Comparison of ENCODE assay signal across 8 cellular contexts in the genomic region with DNA sequence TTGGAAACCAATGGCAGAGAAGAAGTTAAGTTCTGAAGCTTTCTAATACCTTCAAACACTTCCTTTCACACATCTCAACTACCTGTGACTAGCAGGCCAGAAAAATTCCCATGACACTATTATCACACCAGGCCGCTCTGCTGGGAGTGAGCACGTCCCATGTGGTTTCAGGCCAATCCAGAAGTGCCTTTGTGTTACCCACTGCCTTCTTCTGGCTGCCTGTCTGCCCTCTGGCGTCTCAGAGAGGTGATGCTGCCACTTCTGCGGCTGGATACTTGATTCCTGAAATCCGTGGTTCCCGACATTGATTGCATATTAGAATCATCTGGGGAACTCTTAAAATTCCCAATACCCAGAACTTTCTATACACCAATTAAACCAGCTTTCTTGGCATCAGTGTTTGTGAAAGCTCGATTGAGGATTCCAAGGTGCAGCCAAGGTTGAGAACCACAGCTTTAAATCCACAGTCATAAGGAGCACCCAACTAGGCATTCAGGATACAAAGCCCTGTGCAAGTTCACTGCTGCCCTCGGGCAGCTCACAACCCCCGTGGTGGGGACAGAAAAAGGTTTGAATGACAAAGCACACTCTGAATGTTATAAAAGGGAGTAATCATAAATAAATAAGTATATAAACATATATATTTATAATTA.
A peak's percentile ranks its signal among the peaks of the same experiment; 100 is the strongest.
DNase-seq lines count a peak whose midpoint lies in the region; ATAC-seq and TF ChIP-seq lines count a peak whose summit lies in the region.

No MANE protein-coding gene starts in this region.

- no peaks in the 10 kb centered on the region for H3K4me1 Mint-ChIP-seq in Caco-2 (ENCODE audit: low read depth, unreplicated experiment)
- H3K4me1 Mint-ChIP-seq in endodermal cell, result no peaks in the 10 kb centered on the region
- H3K4me1 Mint-ChIP-seq in mesothelial cell of epicardium, result no peaks in the 10 kb centered on the region

- ATAC-seq in GM18511 (IDR thresholded peaks at IDR 0.05; ENCODE audit: unreplicated experiment) (no peak), GM19324 (IDR thresholded peaks at IDR 0.05; ENCODE audit: low FRiP score, unreplicated experiment) (no peak)

- H3K36me3 ChIP-seq in Caco-2 (ENCODE audit: control insufficient read depth, insufficient read depth, low read length) (no peaks in the 10 kb centered on the region), endodermal cell (ENCODE audit: control insufficient read depth, insufficient read depth, low read length) (no peaks in the 10 kb centered on the region)

- H3K9me3 ChIP-seq in Caco-2 (no peaks in the 10 kb centered on the region), endodermal cell (ENCODE audit: control insufficient read depth, low read length) (no peaks in the 10 kb centered on the region)

- H3K4me3 ChIP-seq in Caco-2 (ENCODE audit: low read depth, low read length) (no peak overlapping the region), endodermal cell (ENCODE audit: low read length) (no peak overlapping the region)

- H3K27me3 ChIP-seq in Caco-2 (replicated peaks; ENCODE audit: control insufficient read depth, insufficient read depth, low read length) (no peaks in the 10 kb centered on the region), endodermal cell (ENCODE audit: control insufficient read depth, insufficient read depth, low read length, poor library complexity, severe bottlenecking) (no peaks in the 10 kb centered on the region)

- TF ChIP-seq CTCF in Caco-2 (IDR thresholded peaks at IDR 0.05; ENCODE audit: insufficient read depth in 1 of 2, low read depth in 1 of 2, low read length in 1 of 2, severe bottlenecking in 1 of 2, unreplicated experiment in 1 of 2), result peak; percentile 32 to 52
- peak; percentile 81 for TF ChIP-seq CTCF in endodermal cell (conservative IDR thresholded peaks at IDR 0.05)
- TF ChIP-seq CTCF in mesothelial cell of epicardium (IDR thresholded peaks at IDR 0.05; ENCODE audit: unreplicated experiment), result peak; percentile 30

- BruUV-seq in Caco-2 (replicated peaks; lab: Mats Ljungman, UMichigan), result no TSS peak

- H3K27me3 Mint-ChIP-seq in Caco-2 (ENCODE audit: insufficient read depth, unreplicated experiment) (peaks cover 6% of the 10 kb centered on the region), endodermal cell (ENCODE audit: insufficient read depth) (no peaks in the 10 kb centered on the region), mesothelial cell of epicardium (ENCODE audit: low read depth) (peaks cover 1% of the 10 kb centered on the region)

- no peak overlapping the region for H3K27ac ChIP-seq in endodermal cell (ENCODE audit: low read depth, low read length)

- no peaks in the 10 kb centered on the region for H3K36me3 Mint-ChIP-seq in Caco-2 (ENCODE audit: insufficient read depth, unreplicated experiment)
- H3K36me3 Mint-ChIP-seq in endodermal cell (ENCODE audit: low read depth), result no peaks in the 10 kb centered on the region
- no peaks in the 10 kb centered on the region for H3K36me3 Mint-ChIP-seq in mesothelial cell of epicardium

- H3K27ac Mint-ChIP-seq in Caco-2 (ENCODE audit: unreplicated experiment) (no peak overlapping the region), endodermal cell (no peak overlapping the region), mesothelial cell of epicardium (no peak overlapping the region)

- no peak overlapping the region for H3K9ac ChIP-seq in endodermal cell (ENCODE audit: extremely low read depth, low read length, poor library complexity, severe bottlenecking)

- H3K4me3 Mint-ChIP-seq in Caco-2 (ENCODE audit: unreplicated experiment) (no peak overlapping the region), endodermal cell (no peak overlapping the region), mesothelial cell of epicardium (no peak overlapping the region)

- CTCF ChIA-PET in Caco-2 (lab: Charles Lee), result no interaction called here

- H3K4me1 ChIP-seq in Caco-2, result no peaks in the 10 kb centered on the region
- H3K4me1 ChIP-seq in endodermal cell (ENCODE audit: control insufficient read depth, insufficient read depth, low read length), result no peaks in the 10 kb centered on the region

- DNase-seq in Caco-2 (peak; percentile 46 to 59), NCI-H460 (ENCODE audit: extremely low read depth, low read depth) (peak; percentile 61), endodermal cell (peak; percentile 93), mesothelial cell of epicardium (ENCODE audit: low spot score in 2 of 2, unreplicated experiment in 2 of 2) (no peak), amniotic stem cell (lab: John Stamatoyannopoulos, UW) (no peak), NOMO-1 treated with dmso at 0.1 percent for 144 hours (lab: John Stamatoyannopoulos, UW; ENCODE audit: unreplicated experiment) (no peak)

- WGBS in endodermal cell (ENCODE audit: insufficient coverage in 1 of 2, insufficient read length in 1 of 2), 2 experiments, result 15 to 25% methylated on average over 7 to 9 of the region's 9 CpGs

- intact Hi-C loops in Caco-2 (cut with micrococcal nuclease; ENCODE audit: unreplicated experiment), result no loop called here

- POLR2A ChIA-PET in Caco-2 (lab: Charles Lee), result no interaction called here

- H3K9me3 Mint-ChIP-seq in Caco-2 (ENCODE audit: unreplicated experiment) (peaks cover 16% of the 10 kb centered on the region), endodermal cell (peaks cover 3% of the 10 kb centered on the region), mesothelial cell of epicardium (peaks cover 17% of the 10 kb centered on the region)

Comparison
In these comparisons a context has a peak if more than half of its experiments do, and no peak if none do; other contexts are left out.
1. DNase-seq: peak in Caco-2 (2 of 2), NCI-H460 (single experiment) and endodermal cell (single experiment); none in mesothelial cell of epicardium (0 of 2), amniotic stem cell (single experiment) and NOMO-1 treated with dmso at 0.1 percent for 144 hours (single experiment).
2. CTCF ChIP-seq: peak in every context shown above with its lines; median percentile 81 in endodermal cell; 42 in Caco-2; 30 in mesothelial cell of epicardium.